8 cellular contexts compared by ENCODE assay signal in the genomic region with DNA sequence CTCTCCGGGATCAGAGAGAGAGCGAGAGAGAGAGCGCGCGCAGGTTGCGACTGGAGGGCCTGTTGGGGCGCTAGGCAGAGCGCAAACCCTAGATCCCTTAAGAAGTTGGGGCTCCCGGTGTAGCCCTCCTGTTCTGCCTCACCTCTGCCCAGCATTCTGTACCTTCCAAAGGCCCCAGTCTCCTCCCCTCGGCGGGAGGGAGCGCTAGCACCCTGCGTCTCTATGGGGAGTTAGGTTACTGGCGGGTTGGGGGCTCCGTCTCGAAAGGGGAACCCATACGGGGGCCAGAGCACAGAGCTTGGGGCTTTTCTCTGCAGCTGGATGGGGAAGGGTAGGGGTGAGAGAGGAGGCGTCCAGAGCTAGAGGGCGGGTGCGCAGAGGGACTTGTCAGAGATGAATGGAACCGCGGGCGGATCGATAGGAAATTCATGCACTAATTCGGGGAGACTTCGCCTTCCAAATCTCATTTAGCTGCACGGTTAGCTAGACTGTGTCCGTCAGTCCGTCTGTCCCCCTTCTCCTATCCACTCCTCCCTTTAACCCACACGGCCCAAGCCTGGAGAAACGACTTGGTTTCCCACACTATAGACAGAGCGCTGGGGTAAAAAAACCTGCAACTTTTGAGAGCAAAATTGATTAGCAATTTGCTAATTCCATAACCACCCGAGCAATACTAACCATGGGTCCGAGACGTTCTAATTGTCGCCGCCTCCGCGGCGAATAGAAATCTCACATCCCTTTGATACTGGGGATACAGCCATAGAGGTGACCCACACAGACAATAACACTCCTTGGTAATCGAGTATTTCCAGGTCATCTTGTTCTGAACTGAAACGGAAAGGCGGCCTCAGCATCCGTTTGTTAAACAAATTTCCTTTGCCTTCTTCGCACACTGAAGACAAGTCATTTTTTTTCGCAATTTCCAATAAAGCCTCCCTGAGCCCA. TPM values are rescaled to one million over a fixed set of nuclear protein-coding genes. Genes with fewer than 3 reads are reported as not detected.
DNase-seq lines count a peak whose midpoint lies in the region; ATAC-seq and TF ChIP-seq lines count a peak whose summit lies in the region.

No MANE protein-coding gene starts in this region.

- H3K4me1 Mint-ChIP-seq in activated T-helper 1 cell treated with anti-CD3 and anti-CD28 coated beads, Interleukin-12 subunit alpha, Interleukin-12 subunit beta, Interleukin-2, Interleukin-4 antibody, amounts not matched to agents 30 ng/mL and 10 ng/mL and 1 ng/mL, durations not matched to agents 14 hours and 24 hours and 36 hours (ENCODE audit: low read depth): peaks cover 68% of the 10 kb centered on the region

- no peaks in the 10 kb centered on the region for H3K4me1 ChIP-seq in urinary bladder (ENCODE audit: insufficient read depth)

- ATAC-seq in HG02642 (IDR thresholded peaks at IDR 0.05; ENCODE audit: poor library complexity, unreplicated experiment) (peak; percentile 44), HG02973 (IDR thresholded peaks at IDR 0.05; ENCODE audit: unreplicated experiment) (no peak)

- H3K27me3 Mint-ChIP-seq in activated T-helper 1 cell treated with anti-CD3 and anti-CD28 coated beads, Interleukin-12 subunit alpha, Interleukin-12 subunit beta, Interleukin-2, Interleukin-4 antibody, amounts not matched to agents 30 ng/mL and 10 ng/mL and 1 ng/mL, durations not matched to agents 14 hours and 24 hours and 36 hours (ENCODE audit: insufficient read depth): peaks cover 42% of the 10 kb centered on the region

- H3K27ac Mint-ChIP-seq in activated T-helper 1 cell treated with anti-CD3 and anti-CD28 coated beads, Interleukin-12 subunit alpha, Interleukin-12 subunit beta, Interleukin-2, Interleukin-4 antibody, amounts not matched to agents 30 ng/mL and 10 ng/mL and 1 ng/mL, durations not matched to agents 14 hours and 24 hours and 36 hours: peak overlapping the region; percentile 86

- no peaks in the 10 kb centered on the region for H3K9me3 Mint-ChIP-seq in activated T-helper 1 cell treated with anti-CD3 and anti-CD28 coated beads, Interleukin-12 subunit alpha, Interleukin-12 subunit beta, Interleukin-2, Interleukin-4 antibody, amounts not matched to agents 30 ng/mL and 10 ng/mL and 1 ng/mL, durations not matched to agents 14 hours and 24 hours and 36 hours

- DNase-seq in activated T-helper 1 cell treated with anti-CD3 and anti-CD28 coated beads, Interleukin-12 subunit alpha, Interleukin-12 subunit beta, Interleukin-2, Interleukin-4 antibody, amounts not matched to agents 30 ng/mL and 10 ng/mL and 1 ng/mL, durations not matched to agents 14 hours and 24 hours and 36 hours (ENCODE audit: low spot score): no peak
- DNase-seq in lower leg skin (ENCODE audit: low spot score in 2 of 2): no peak
- DNase-seq in SIG-M5 treated with dmso at 0.1 percent for 504 hours (lab: John Stamatoyannopoulos, UW; ENCODE audit: unreplicated experiment): no peak
- DNase-seq in foreskin fibroblast: no peak

- intact Hi-C loops in activated T-helper 1 cell treated with anti-CD3 and anti-CD28 coated beads, Interleukin-12 subunit alpha, Interleukin-12 subunit beta, Interleukin-2, Interleukin-4 antibody, amounts not matched to agents 30 ng/mL and 10 ng/mL and 1 ng/mL, durations not matched to agents 14 hours and 24 hours and 36 hours (cut with micrococcal nuclease): loop anchor here (1.0 to 2.0 kb wide), 4 partner anchors 32 to 166 kb away; no protein-coding TSS in a partner anchor
- intact Hi-C loops in lower leg skin (cut with DNase I; ENCODE audit: low total_unique reads): no loop called here

- peak overlapping the region; percentile 91 for H3K4me3 Mint-ChIP-seq in activated T-helper 1 cell treated with anti-CD3 and anti-CD28 coated beads, Interleukin-12 subunit alpha, Interleukin-12 subunit beta, Interleukin-2, Interleukin-4 antibody, amounts not matched to agents 30 ng/mL and 10 ng/mL and 1 ng/mL, durations not matched to agents 14 hours and 24 hours and 36 hours

- WGBS in lower leg skin, 2 donors: 25 to 30% methylated on average over 44 to 46 of the region's 46 CpGs
- 13% methylated on average over 46 of the region's 46 CpGs for whole genome bisulfite sequencing in urinary bladder

- no peak overlapping the region for H3K27ac ChIP-seq in urinary bladder (ENCODE audit: low read depth)

- H3K36me3 ChIP-seq in urinary bladder (ENCODE audit: insufficient read depth): no peaks in the 10 kb centered on the region

- H3K4me3 ChIP-seq in GM12875 (ENCODE audit: low read depth, low read length): peak overlapping the region; percentile 77
- peak overlapping the region; percentile 31 for H3K4me3 ChIP-seq in lower leg skin (ENCODE audit: low read depth, poor library complexity, severe bottlenecking)
- peak overlapping the region; percentile 51 for H3K4me3 ChIP-seq in urinary bladder (ENCODE audit: low read depth, low read length)
- peak overlapping the region in 1 of 2 donors; percentile 26 for H3K4me3 ChIP-seq in foreskin fibroblast (ENCODE audit: low read depth in 1 of 2, low read length in 2 of 2)

- TF ChIP-seq CTCF in GM12875 (IDR thresholded peaks at IDR 0.05; ENCODE audit: borderline replicate concordance, insufficient read depth, low read depth, low read length): peak; percentile 15; the same call in 1 of the 2 replicates
- TF ChIP-seq CTCF in lower leg skin (IDR thresholded peaks at IDR 0.05): no peak
- no peak for TF ChIP-seq CTCF in foreskin fibroblast (IDR thresholded peaks at IDR 0.05; ENCODE audit: low read depth, low read length)

- no peak for TF ChIP-seq POLR2A in lower leg skin (IDR thresholded peaks at IDR 0.05)

- peaks cover 10% of the 10 kb centered on the region for H3K36me3 Mint-ChIP-seq in activated T-helper 1 cell treated with anti-CD3 and anti-CD28 coated beads, Interleukin-12 subunit alpha, Interleukin-12 subunit beta, Interleukin-2, Interleukin-4 antibody, amounts not matched to agents 30 ng/mL and 10 ng/mL and 1 ng/mL, durations not matched to agents 14 hours and 24 hours and 36 hours (ENCODE audit: low read depth)

RNA-seq across cellular contexts. Expression of gene HOXB4, which starts 0.7 kb away (rescaled TPM):
- 3.8 and 4.2 TPM in 2 replicates for total RNA-seq in activated T-helper 1 cell treated with anti-CD3 and anti-CD28 coated beads, Interleukin-12 subunit alpha, Interleukin-12 subunit beta, Interleukin-2, Interleukin-4 antibody, amounts not matched to agents 30 ng/mL and 10 ng/mL and 1 ng/mL, durations not matched to agents 14 hours and 24 hours and 36 hours
- total RNA-seq in lower leg skin (1 to 10 TPM in 2 of 4 donors, under 1 TPM in 2; 0.42 to 2.9 (median 1.4) TPM), urinary bladder (2.0 TPM)
- polyA plus RNA-seq in urinary bladder: 2.1 TPM

RNA-seq across cellular contexts. Expression of gene HOXB3, which starts 11.2 kb away (rescaled TPM):
- total RNA-seq in activated T-helper 1 cell treated with anti-CD3 and anti-CD28 coated beads, Interleukin-12 subunit alpha, Interleukin-12 subunit beta, Interleukin-2, Interleukin-4 antibody, amounts not matched to agents 30 ng/mL and 10 ng/mL and 1 ng/mL, durations not matched to agents 14 hours and 24 hours and 36 hours: 2.5 and 2.8 TPM in 2 replicates
- total RNA-seq in lower leg skin (10 to 100 TPM in 1 of 4 donors, 1 to 10 TPM in 2, under 1 TPM in 1; 0.97 to 14.1 (median 3.9) TPM), urinary bladder (10.8 TPM)
- 6.1 TPM for polyA plus RNA-seq in urinary bladder

RNA-seq across cellular contexts. Expression of gene HOXB5, which starts 14.7 kb away (rescaled TPM):
- total RNA-seq in activated T-helper 1 cell treated with anti-CD3 and anti-CD28 coated beads, Interleukin-12 subunit alpha, Interleukin-12 subunit beta, Interleukin-2, Interleukin-4 antibody, amounts not matched to agents 30 ng/mL and 10 ng/mL and 1 ng/mL, durations not matched to agents 14 hours and 24 hours and 36 hours: 0.10 TPM in 1 of 2 replicates, not detected in the other
- total RNA-seq in lower leg skin (under 1 TPM in 2 of 4 donors, not detected in 2; 0.15 to 0.55 TPM), urinary bladder (0.16 TPM)
- 1.2 TPM for polyA plus RNA-seq in urinary bladder

RNA-seq across cellular contexts. Expression of gene HOXB6, which starts 25.9 kb away (rescaled TPM):
- 0.71 and 0.99 TPM in 2 replicates for total RNA-seq in activated T-helper 1 cell treated with anti-CD3 and anti-CD28 coated beads, Interleukin-12 subunit alpha, Interleukin-12 subunit beta, Interleukin-2, Interleukin-4 antibody, amounts not matched to agents 30 ng/mL and 10 ng/mL and 1 ng/mL, durations not matched to agents 14 hours and 24 hours and 36 hours
- 1 to 10 TPM in 1 of 4 donors, under 1 TPM in 3; 0.27 to 4.6 (median 0.45) TPM for total RNA-seq in lower leg skin
- 3.1 TPM for total RNA-seq in urinary bladder
- 4.0 TPM for polyA plus RNA-seq in urinary bladder

RNA-seq across cellular contexts. Expression of gene HOXB7, which starts 31.9 kb away (rescaled TPM):
- 0.49 and 0.51 TPM in 2 replicates for total RNA-seq in activated T-helper 1 cell treated with anti-CD3 and anti-CD28 coated beads, Interleukin-12 subunit alpha, Interleukin-12 subunit beta, Interleukin-2, Interleukin-4 antibody, amounts not matched to agents 30 ng/mL and 10 ng/mL and 1 ng/mL, durations not matched to agents 14 hours and 24 hours and 36 hours
- total RNA-seq in lower leg skin: 10 to 100 TPM in 1 of 4 donors, 1 to 10 TPM in 3; 1.3 to 11.5 (median 5.3) TPM
- 2.5 TPM for total RNA-seq in urinary bladder
- 6.7 TPM for polyA plus RNA-seq in urinary bladder
